21 cellular contexts compared by ENCODE assay signal in the genomic region with DNA sequence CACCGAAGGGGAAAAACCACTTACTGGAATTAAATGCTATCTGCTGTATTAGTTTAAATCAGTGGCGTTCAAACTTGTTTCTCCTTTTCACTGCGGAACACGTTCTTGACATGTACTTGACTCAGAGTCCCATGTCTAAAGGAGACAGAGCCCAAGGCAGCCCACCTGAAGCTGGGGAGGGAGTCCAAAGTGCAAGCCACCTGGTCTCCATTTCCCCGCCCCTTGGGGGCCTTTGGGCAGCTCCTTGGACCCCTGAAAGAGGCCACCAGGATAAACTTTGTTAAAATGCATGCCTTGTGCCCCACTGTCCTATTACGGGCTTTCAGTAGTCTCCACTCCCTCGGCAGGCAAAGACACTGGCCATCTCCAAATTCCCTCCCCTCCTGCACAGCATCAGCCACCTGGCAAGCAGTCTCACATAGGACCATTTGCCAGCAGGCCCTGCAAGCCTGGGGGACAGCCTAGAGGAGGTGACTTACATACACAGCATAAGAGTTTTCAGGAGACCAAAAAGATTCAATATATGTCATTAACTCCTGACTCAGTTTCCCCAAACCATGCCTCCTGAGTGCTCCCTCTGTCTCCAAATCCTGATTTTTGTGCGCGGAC. TPM values are rescaled to one million over a fixed set of nuclear protein-coding genes. Genes with fewer than 3 reads are reported as not detected.
A peak's percentile ranks its signal among the peaks of the same experiment; 100 is the strongest.
DNase-seq lines count a peak whose midpoint lies in the region; ATAC-seq, FAIRE-seq and TF ChIP-seq lines count a peak whose summit lies in the region.
"Had no signal": no experiment of that assay in that cellular context is flagged by ENCODE, and none has a peak within 500 bp of the region (broad histone marks: within the 10 kb centered on the region; RNA-seq: fewer than 3 reads in every experiment).

No MANE protein-coding gene starts in this region.

- H3K4ac ChIP-seq in neuronal stem cell (ENCODE audit: low read length), result no peak overlapping the region

- H3K27ac ChIP-seq in K562 (ENCODE audit: extremely low read depth, low read depth, low read length), result no peak overlapping the region
- H3K27ac ChIP-seq in liver (ENCODE audit: low read depth in 1 of 2, low read length in 2 of 2), result peak overlapping the region; percentile 88 to 92
- no peak overlapping the region for H3K27ac ChIP-seq in neuronal stem cell (replicated peaks; ENCODE audit: low read length)

- H3K4me1 ChIP-seq in K562 (replicated peaks in 1 of 2; ENCODE audit: control insufficient read depth in 2 of 2, insufficient read depth in 2 of 2, low read length in 2 of 2) (peaks cover 0 to 10% of the 10 kb centered on the region in 2 experiments; a peak in 3 of 5 replicates), liver (ENCODE audit: control insufficient read depth in 4 of 4, insufficient read depth in 4 of 4, low read length in 3 of 4) (peaks cover 2 to 42% (median 24%) of the 10 kb centered on the region in 4 donors), neuronal stem cell (ENCODE audit: control insufficient read depth in 2 of 2, insufficient read depth in 1 of 2, low read depth in 1 of 2, low read length in 2 of 2) (peaks cover 0 to 3% of the 10 kb centered on the region in 2 donors)

- no peak for TF ChIP-seq POLR2A in K562 (conservative IDR thresholded peaks at IDR 0.05)

- DNase-seq in K562 (ENCODE audit: extremely low read depth in 1 of 4, low spot score in 3 of 4) (no peak), posterior vena cava (ENCODE audit: low spot score) (peak; percentile 25), LoVo (ENCODE audit: low spot score) (no peak), neuronal stem cell (ENCODE audit: low spot score) (no peak)
- DNase-seq: CD8-positive, alpha-beta T cell; COR-L47; DMS153; DMS79 treated with DMSO at 0.1 percent for 48 hours; EL; KBM-7 had no signal

- H3K23ac ChIP-seq in neuronal stem cell (ENCODE audit: low read depth, low read length, poor library complexity), result no peak overlapping the region

- H2AFZ ChIP-seq in K562 (ENCODE audit: low read depth, low read length) (no peak overlapping the region), neuronal stem cell (ENCODE audit: low read length) (no peak overlapping the region)

- no peak overlapping the region for H4K91ac ChIP-seq in neuronal stem cell (ENCODE audit: low read depth, low read length, poor library complexity)

- peaks cover 1% of the 10 kb centered on the region for H3K79me1 ChIP-seq in neuronal stem cell (ENCODE audit: low read depth, low read length)

- in situ Hi-C loops in K562 (cut with MboI), result no loop called here

- H2BK120ac ChIP-seq in neuronal stem cell (ENCODE audit: low read depth, low read length), result no peak overlapping the region

- POLR2A ChIA-PET in K562 (lab: Yijun Ruan, JAX), result interaction anchor here (0.9 to 1.0 kb wide), 2 partner anchors 8 to 11 kb away, joined by 4 to 6 read pairs; no protein-coding TSS in a partner anchor

- no peak overlapping the region for H2BK5ac ChIP-seq in neuronal stem cell (ENCODE audit: low read length)

- no peak for TF ChIP-seq EP300 in K562 (IDR thresholded peaks at IDR 0.05; ENCODE audit: low read length)

- H2AK5ac ChIP-seq in neuronal stem cell (ENCODE audit: low read depth, low read length), result no peak overlapping the region

- H3K79me2 ChIP-seq in K562 (ENCODE audit: control insufficient read depth, insufficient read depth, low read length), result no peaks in the 10 kb centered on the region

- no peak overlapping the region for H3K4me2 ChIP-seq in K562 (ENCODE audit: insufficient read depth, low read length)
- no peak overlapping the region for H3K4me2 ChIP-seq in neuronal stem cell (ENCODE audit: insufficient read depth, low read length, poor library complexity, severe bottlenecking)

- H3K4me3 ChIP-seq in K562 (no peak overlapping the region), liver (ENCODE audit: low read depth in 1 of 3, low read length in 3 of 3) (no peak overlapping the region), neuronal stem cell (ENCODE audit: low read length in 2 of 2) (no peak overlapping the region)

- no peak for FAIRE-seq in K562 (lab: Jason Lieb, UNC)
- FAIRE-seq: D721Med, G401.6, GM12891 had no signal

- H3K18ac ChIP-seq in neuronal stem cell (ENCODE audit: low read length), result no peak overlapping the region

- no peak overlapping the region for H3K14ac ChIP-seq in neuronal stem cell (ENCODE audit: low read length)

- H2BK12ac ChIP-seq in neuronal stem cell (ENCODE audit: low read length), result no peak overlapping the region

- no peak for TF ChIP-seq CTCF in K562 (IDR thresholded peaks at IDR 0.05 in 2 of 3, conservative IDR thresholded peaks at IDR 0.05 in 1 of 3; ENCODE audit: insufficient read depth in 2 of 3, low read depth in 1 of 3, low read length in 3 of 3)
- no peak for TF ChIP-seq CTCF in liver (IDR thresholded peaks at IDR 0.05; ENCODE audit: low read depth, low read length, missing input control)

- peaks cover 0 to 12% of the 10 kb centered on the region in 2 experiments; a peak in 1 of 5 replicates for H3K27me3 ChIP-seq in K562 (ENCODE audit: control insufficient read depth in 2 of 2, insufficient read depth in 2 of 2, low read length in 2 of 2)
- H3K27me3 ChIP-seq in liver (ENCODE audit: control insufficient read depth in 4 of 4, insufficient read depth in 4 of 4, low read length in 3 of 4), result no peaks in the 10 kb centered on the region
- peaks cover 0 to 28% (median 0%) of the 10 kb centered on the region in 3 experiments for H3K27me3 ChIP-seq in neuronal stem cell (ENCODE audit: control insufficient read depth in 3 of 3, insufficient read depth in 3 of 3, low read depth in 1 of 3, low read length in 3 of 3)

- WGBS in K562 (ENCODE audit: insufficient coverage, low coverage, missing lambda C conversion rate), result 38% methylated on average over 9 of the region's 9 CpGs
- 41% methylated on average over 9 of the region's 9 CpGs for WGBS in liver
- no CpG with 5 or more reads among the region's 9 CpGs for WGBS in neuronal stem cell (ENCODE audit: extremely low coverage in 2 of 2, insufficient read length in 2 of 2, insufficient replicate concordance in 1 of 2), 2 donors

- no peak overlapping the region for H2BK15ac ChIP-seq in neuronal stem cell (ENCODE audit: low read length)

- no TSS peak for BruUV-seq in K562 (replicated peaks; lab: Mats Ljungman, UMichigan)

- H4K8ac ChIP-seq in neuronal stem cell (ENCODE audit: low read depth, low read length), result no peak overlapping the region

- H3K9ac ChIP-seq in K562 (ENCODE audit: insufficient read depth in 1 of 2, low read depth in 2 of 2, low read length in 2 of 2) (no peak overlapping the region), liver (ENCODE audit: low read depth in 1 of 2, low read length in 2 of 2) (peak overlapping the region in 1 of 2 donors; percentile 8), neuronal stem cell (ENCODE audit: low read depth, low read length, poor library complexity) (no peak overlapping the region)

- no peak for TF ChIP-seq RAD21 in K562 (CRISPR knock-in tag; conservative IDR thresholded peaks at IDR 0.05 in 1 of 2, IDR thresholded peaks at IDR 0.05 in 1 of 2)
- TF ChIP-seq RAD21 in liver (IDR thresholded peaks at IDR 0.05), result peak in 1 of 2 donors; percentile 1

- ATAC-seq in K562, result no peak
- ATAC-seq in HG02610 (IDR thresholded peaks at IDR 0.05; ENCODE audit: unreplicated experiment), result no peak
- ATAC-seq in HG03039 (IDR thresholded peaks at IDR 0.05; ENCODE audit: unreplicated experiment), result no peak
- ATAC-seq: CD8-positive, alpha-beta T cell; HCT116 had no signal

- CTCF ChIA-PET in K562 (lab: Yijun Ruan, JAX; ENCODE audit: low intra/inter-chr PET ratio), result no interaction called here

- H3K9me3 ChIP-seq in K562 (replicated peaks; ENCODE audit: control insufficient read depth, insufficient read depth, low read depth, low read length) (no peaks in the 10 kb centered on the region), liver (ENCODE audit: control insufficient read depth in 4 of 4, low read length in 3 of 4) (no peaks in the 10 kb centered on the region), neuronal stem cell (replicated peaks in 1 of 2; ENCODE audit: control insufficient read depth in 2 of 2, insufficient read depth in 1 of 2, low read depth in 1 of 2, low read length in 2 of 2) (no peaks in the 10 kb centered on the region)

- intact Hi-C loops in K562 (cut with micrococcal nuclease), result no loop called here
- intact Hi-C loops in posterior vena cava (cut with DNase I), result no loop called here

- H3K36me3 ChIP-seq in K562 (ENCODE audit: control insufficient read depth, insufficient read depth, low read length) (no peaks in the 10 kb centered on the region), liver (ENCODE audit: control insufficient read depth in 4 of 4, insufficient read depth in 3 of 4, low read depth in 1 of 4, low read length in 3 of 4) (peaks cover 0 to 5% (median 0%) of the 10 kb centered on the region in 4 donors), neuronal stem cell (replicated peaks in 1 of 2; ENCODE audit: control insufficient read depth in 2 of 2, insufficient read depth in 2 of 2, low read length in 2 of 2) (no peaks in the 10 kb centered on the region)

- no peaks in the 10 kb centered on the region for H3K9me1 ChIP-seq in K562 (ENCODE audit: control insufficient read depth, insufficient read depth, low read length)

- H4K20me1 ChIP-seq in K562 (replicated peaks; ENCODE audit: control insufficient read depth, insufficient read depth, low read length), result no peaks in the 10 kb centered on the region

RNA-seq across cellular contexts. Expression of a gene that starts 6.7 kb away (rescaled TPM):
- 0.70 and 2.3 TPM in 2 replicates for total RNA-seq in K562 (2011; cell fraction: chromatin; rRNA removed; ENCODE audit: low replicate concordance)
- 0.92 and 1.3 TPM in 2 replicates for total RNA-seq in K562 (2011; cell fraction: nucleolus; rRNA removed)
- 0.38 and 1.2 TPM in 2 replicates for total RNA-seq in K562 (2011; cell fraction: nucleoplasm; rRNA removed)
- 0.05 and 0.16 TPM in 2 replicates for total RNA-seq in K562 (2014; rRNA removed)
- total RNA-seq in K562 (2014; rRNA removed; fragmentation: Illumina TruSeq; extraction: Trizol), result 0.13 and 0.18 TPM in 2 replicates
- total RNA-seq in K562 (2015; rRNA removed; fragmentation: Illumina TruSeq; extraction: Trizol), result 0.29 and 0.30 TPM in 2 replicates
- 0.54 and 0.73 TPM in 2 replicates for total RNA-seq in K562 (2021)
- polyA plus RNA-seq in K562 (2011; rRNA removed), result 0.09 and 0.15 TPM in 2 replicates
- 0.04 and 0.48 TPM in 2 replicates for polyA plus RNA-seq in K562 (2011; cell fraction: cytosol; rRNA removed)
- polyA plus RNA-seq in K562 (2011; cell fraction: nucleus; rRNA removed), result 0.90 and 1.5 TPM in 2 replicates
- polyA plus RNA-seq in K562 (2012), result 0.14 and 0.21 TPM in 2 replicates
- polyA plus RNA-seq in K562 (2014; fragmentation: Illumina TruSeq; extraction: Trizol), result 0.12 and 0.14 TPM in 2 replicates
- under 1 TPM; 0.10 to 0.15 TPM for polyA plus RNA-seq in K562 (2014; fragmentation: Nextera tagmentation; extraction: Ambion mirVana)
- polyA plus RNA-seq in K562 (2014; rRNA removed), result 0.12 and 0.46 TPM in 2 replicates
- 0.72 and 1.2 TPM in 2 replicates for polyA minus RNA-seq in K562 (2011; rRNA and poly(A)+ RNA removed)
- polyA minus RNA-seq in K562 (2011; cell fraction: cytosol; rRNA and poly(A)+ RNA removed), result 1.2 TPM in 1 of 2 replicates, not detected in the other
- 0.67 and 1.1 TPM in 2 replicates for polyA minus RNA-seq in K562 (2011; cell fraction: nucleus; rRNA and poly(A)+ RNA removed)
- 100 to 1,000 TPM in 1 of 2 donors, 1 to 10 TPM in 1; 8.9 to 532 TPM for total RNA-seq in liver
- polyA plus RNA-seq in liver, result 100 to 1,000 TPM; 265 to 363 TPM
- under 1 TPM; 0.57 to 0.93 TPM for total RNA-seq in posterior vena cava
- not detected for polyA plus RNA-seq in neuronal stem cell (2013, experiment 1 of 2)
- not detected for polyA plus RNA-seq in neuronal stem cell (2013, experiment 2 of 2)
- total RNA-seq: A673; CD8-positive, alpha-beta T cell had no signal
- polyA plus RNA-seq: BJ, CD14-positive monocyte had no signal

RNA-seq across cellular contexts. Expression of a gene that starts 42.6 kb away (rescaled TPM):
- total RNA-seq in K562 (2011; cell fraction: chromatin; rRNA removed; ENCODE audit: low replicate concordance), result 102 and 125 TPM in 2 replicates
- 77.5 and 83.4 TPM in 2 replicates for total RNA-seq in K562 (2011; cell fraction: nucleolus; rRNA removed)
- total RNA-seq in K562 (2011; cell fraction: nucleoplasm; rRNA removed), result 85.3 and 118 TPM in 2 replicates
- total RNA-seq in K562 (2014; rRNA removed) (120 and 126 TPM in 2 replicates), K562 (2014; rRNA removed; fragmentation: Illumina TruSeq; extraction: Trizol) (111 and 112 TPM in 2 replicates), K562 (2015; rRNA removed; fragmentation: Illumina TruSeq; extraction: Trizol) (80.9 and 89.1 TPM in 2 replicates), K562 (2021) (122 and 124 TPM in 2 replicates), liver (under 1 TPM; 0.05 to 0.08 TPM), posterior vena cava (not detected)
- polyA plus RNA-seq in K562 (2011; rRNA removed) (188 and 206 TPM in 2 replicates), K562 (2014; fragmentation: Illumina TruSeq; extraction: Trizol) (137 and 177 TPM in 2 replicates), K562 (2014; fragmentation: Nextera tagmentation; extraction: Ambion mirVana) (10 to 100 TPM; 42.4 to 62.7 TPM), K562 (2014; rRNA removed) (100 and 122 TPM in 2 replicates), liver (under 1 TPM in 1 of 2 donors, not detected in 1; 0.08 TPM)
- polyA plus RNA-seq in K562 (2011; cell fraction: cytosol; rRNA removed), result 125 and 152 TPM in 2 replicates
- polyA plus RNA-seq in K562 (2011; cell fraction: nucleus; rRNA removed), result 92.0 and 115 TPM in 2 replicates
- polyA plus RNA-seq in K562 (2012), result 72.2 and 120 TPM in 2 replicates
- 265 and 279 TPM in 2 replicates for polyA minus RNA-seq in K562 (2011; rRNA and poly(A)+ RNA removed)
- polyA minus RNA-seq in K562 (2011; cell fraction: cytosol; rRNA and poly(A)+ RNA removed), result 117 and 124 TPM in 2 replicates
- 39.4 and 86.3 TPM in 2 replicates for polyA minus RNA-seq in K562 (2011; cell fraction: nucleus; rRNA and poly(A)+ RNA removed)
- polyA plus RNA-seq in neuronal stem cell (2013, experiment 1 of 2), result 0.14 TPM
- 0.19 TPM for polyA plus RNA-seq in neuronal stem cell (2013, experiment 2 of 2)
- total RNA-seq: CD8-positive, alpha-beta T cell; H4 had no signal
- polyA plus RNA-seq: BJ, CD14-positive monocyte had no signal

RNA-seq across cellular contexts. Expression of a gene that starts 52.7 kb away (rescaled TPM):
- total RNA-seq in K562 (2011; cell fraction: chromatin; rRNA removed; ENCODE audit: low replicate concordance), result not detected in 2 replicates
- total RNA-seq in K562 (2011; cell fraction: nucleolus; rRNA removed), result not detected in 2 replicates
- not detected in 2 replicates for total RNA-seq in K562 (2011; cell fraction: nucleoplasm; rRNA removed)
- total RNA-seq in K562 (2014; rRNA removed), result not detected in 2 replicates
- not detected in 2 replicates for total RNA-seq in K562 (2014; rRNA removed; fragmentation: Illumina TruSeq; extraction: Trizol)
- not detected in 2 replicates for total RNA-seq in K562 (2015; rRNA removed; fragmentation: Illumina TruSeq; extraction: Trizol)
- not detected in 2 replicates for total RNA-seq in K562 (2021)
- polyA plus RNA-seq in K562 (2011; rRNA removed), result not detected in 2 replicates
- not detected in 2 replicates for polyA plus RNA-seq in K562 (2011; cell fraction: cytosol; rRNA removed)
- not detected in 2 replicates for polyA plus RNA-seq in K562 (2011; cell fraction: nucleus; rRNA removed)
- not detected in 2 replicates for polyA plus RNA-seq in K562 (2012)
- polyA plus RNA-seq in K562 (2014; fragmentation: Illumina TruSeq; extraction: Trizol), result not detected in 2 replicates
- not detected for polyA plus RNA-seq in K562 (2014; fragmentation: Nextera tagmentation; extraction: Ambion mirVana)
- not detected in 2 replicates for polyA plus RNA-seq in K562 (2014; rRNA removed)
- not detected in 2 replicates for polyA minus RNA-seq in K562 (2011; rRNA and poly(A)+ RNA removed)
- not detected in 2 replicates for polyA minus RNA-seq in K562 (2011; cell fraction: cytosol; rRNA and poly(A)+ RNA removed)
- not detected in 2 replicates for polyA minus RNA-seq in K562 (2011; cell fraction: nucleus; rRNA and poly(A)+ RNA removed)
- total RNA-seq in liver, result under 1 TPM; 0.14 to 0.42 TPM
- polyA plus RNA-seq in liver, result under 1 TPM; 0.06 to 0.13 TPM
- total RNA-seq in posterior vena cava, result under 1 TPM; 0.24 to 0.37 TPM
- not detected for polyA plus RNA-seq in neuronal stem cell (2013, experiment 1 of 2)
- polyA plus RNA-seq in neuronal stem cell (2013, experiment 2 of 2), result not detected
- total RNA-seq: A673, H4 had no signal
- polyA plus RNA-seq: BJ had no signal

Comparison
In these comparisons a context has a peak if more than half of its experiments do, and no peak if none do; other contexts are left out.
1. H3K27ac ChIP-seq: peak in liver (2 of 2); none in K562 (single experiment) and neuronal stem cell (single experiment).
2. RNA of a gene that starts 42.6 kb away (total RNA-seq): 77.5 to 126 TPM in K562; 0.05 to 0.08 TPM in liver and not detected in posterior vena cava; every median in the first group is over 10 times any median in the second.